ENCODE assay signal across 1 cellular context in the genomic region with DNA sequence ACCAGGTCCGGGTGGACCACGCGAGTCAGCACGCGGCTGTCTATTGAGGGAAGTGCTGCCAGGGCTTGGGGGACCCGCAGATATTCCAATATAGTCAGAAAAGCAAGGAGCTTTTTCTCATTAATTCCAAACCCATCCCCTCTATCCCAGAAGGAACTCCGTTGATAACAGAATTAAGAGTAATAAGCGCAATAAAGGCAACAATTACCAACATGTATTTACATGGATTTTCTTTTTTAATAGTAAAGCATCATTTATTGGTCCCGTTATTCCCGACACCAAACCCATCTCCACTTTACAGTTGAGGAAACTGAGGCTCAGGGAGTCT.
A peak's percentile ranks its signal among the peaks of the same experiment; 100 is the strongest.
TF ChIP-seq lines count a peak whose summit lies in the region.

No MANE protein-coding gene starts in this region.

TF ChIP-seq in K562, 482 proteins besides CTCF, POLR2A, EP300 and RAD21:
- no peak for TF ChIP-seq PHF8 (IDR thresholded peaks at IDR 0.05; ENCODE audit: borderline replicate concordance, low read length)
- TF ChIP-seq E2F1 (CRISPR knock-in tag; IDR thresholded peaks at IDR 0.05): peak; percentile 70; the same call in 1 of the 2 replicates
- TF ChIP-seq SMAD1 (IDR thresholded peaks at IDR 0.05; ENCODE audit: low read depth, low read length, partially characterized antibody): peak; percentile 11
- TF ChIP-seq, protein P1, sequence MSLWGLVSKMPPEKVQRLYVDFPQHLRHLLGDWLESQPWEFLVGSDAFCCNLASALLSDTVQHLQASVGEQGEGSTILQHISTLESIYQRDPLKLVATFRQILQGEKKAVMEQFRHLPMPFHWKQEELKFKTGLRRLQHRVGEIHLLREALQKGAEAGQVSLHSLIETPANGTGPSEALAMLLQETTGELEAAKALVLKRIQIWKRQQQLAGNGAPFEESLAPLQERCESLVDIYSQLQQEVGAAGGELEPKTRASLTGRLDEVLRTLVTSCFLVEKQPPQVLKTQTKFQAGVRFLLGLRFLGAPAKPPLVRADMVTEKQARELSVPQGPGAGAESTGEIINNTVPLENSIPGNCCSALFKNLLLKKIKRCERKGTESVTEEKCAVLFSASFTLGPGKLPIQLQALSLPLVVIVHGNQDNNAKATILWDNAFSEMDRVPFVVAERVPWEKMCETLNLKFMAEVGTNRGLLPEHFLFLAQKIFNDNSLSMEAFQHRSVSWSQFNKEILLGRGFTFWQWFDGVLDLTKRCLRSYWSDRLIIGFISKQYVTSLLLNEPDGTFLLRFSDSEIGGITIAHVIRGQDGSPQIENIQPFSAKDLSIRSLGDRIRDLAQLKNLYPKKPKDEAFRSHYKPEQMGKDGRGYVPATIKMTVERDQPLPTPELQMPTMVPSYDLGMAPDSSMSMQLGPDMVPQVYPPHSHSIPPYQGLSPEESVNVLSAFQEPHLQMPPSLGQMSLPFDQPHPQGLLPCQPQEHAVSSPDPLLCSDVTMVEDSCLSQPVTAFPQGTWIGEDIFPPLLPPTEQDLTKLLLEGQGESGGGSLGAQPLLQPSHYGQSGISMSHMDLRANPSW (CRISPR knock-in tag; IDR thresholded peaks at IDR 0.05): peak; percentile 21; the same call in 1 of the 2 replicates
- TF ChIP-seq CBX1 (IDR thresholded peaks at IDR 0.05; ENCODE audit: low read depth): no peak
